In genomic region chr15:51846066-51846462, GRCh38 we compare ENCODE assay signal across 12 cellular contexts. TPM values are rescaled to one million over a fixed set of nuclear protein-coding genes. Genes with fewer than 3 reads are reported as not detected.
DNase-seq lines count a peak whose midpoint lies in the region; ATAC-seq and TF ChIP-seq lines count a peak whose summit lies in the region.
"Had no signal": no experiment of that assay in that cellular context is flagged by ENCODE, and none has a peak within 500 bp of the region (broad histone marks: within the 10 kb centered on the region; RNA-seq: fewer than 3 reads in every experiment).

No MANE protein-coding gene starts in this region.

- H3K4me1 ChIP-seq in left lung (peaks cover 76 to 90% of the 10 kb centered on the region in 2 donors), transverse colon (peaks cover 17 to 77% (median 42%) of the 10 kb centered on the region in 4 donors), neural progenitor cell (peaks cover 8% of the 10 kb centered on the region)

- peak overlapping the region; percentile 45 to 84 for H3K27ac ChIP-seq in left lung
- peak overlapping the region; percentile 7 to 65 (median 33) for H3K27ac ChIP-seq in transverse colon
- H3K27ac ChIP-seq in neural progenitor cell = no peak overlapping the region

- H3K27me3 Mint-ChIP-seq in activated T-cell treated with anti-CD3 and anti-CD28 coated beads, Interleukin-2, amount 50 U/mL, for 72 hours (ENCODE audit: low read depth) = no peaks in the 10 kb centered on the region
- H3K27me3 Mint-ChIP-seq in activated naive CD8-positive, alpha-beta T cell = no peaks in the 10 kb centered on the region
- peaks cover 5% of the 10 kb centered on the region for H3K27me3 Mint-ChIP-seq in neural progenitor cell (ENCODE audit: insufficient read depth, low read depth)

- H3K9me3 ChIP-seq in left lung (no peaks in the 10 kb centered on the region), transverse colon (no peaks in the 10 kb centered on the region), neural progenitor cell (ENCODE audit: low read depth) (no peaks in the 10 kb centered on the region)
- H3K9me3 ChIP-seq: mucosa of descending colon had no signal

- no peak for TF ChIP-seq POLR2A in transverse colon (IDR thresholded peaks at IDR 0.05)

- TF ChIP-seq EP300 in transverse colon (IDR thresholded peaks at IDR 0.05; ENCODE audit: low read depth) = no peak

- peaks cover 62% of the 10 kb centered on the region for H3K4me1 Mint-ChIP-seq in activated T-cell treated with anti-CD3 and anti-CD28 coated beads, Interleukin-2, amount 50 U/mL, for 72 hours (ENCODE audit: low read depth)
- peaks cover 85% of the 10 kb centered on the region for H3K4me1 Mint-ChIP-seq in activated naive CD8-positive, alpha-beta T cell (ENCODE audit: low read depth)
- H3K4me1 Mint-ChIP-seq in neural progenitor cell = peaks cover 17% of the 10 kb centered on the region

- TF ChIP-seq CTCF in left lung (IDR thresholded peaks at IDR 0.05) (no peak), transverse colon (IDR thresholded peaks at IDR 0.05) (no peak), neural progenitor cell (IDR thresholded peaks at IDR 0.05) (no peak)

- ATAC-seq in activated T-cell treated with anti-CD3 and anti-CD28 coated beads, Interleukin-2, amount 50 U/mL, for 72 hours (replicated peaks in 1 of 2) = no peak
- peak; percentile 13 for ATAC-seq in left lung
- ATAC-seq in GM19467 (IDR thresholded peaks at IDR 0.05; ENCODE audit: unreplicated experiment) = no peak
- ATAC-seq in HG03095 (IDR thresholded peaks at IDR 0.05; ENCODE audit: unreplicated experiment) = no peak
- ATAC-seq: mucosa of descending colon had no signal

- peak overlapping the region; percentile 52 for H3K27ac Mint-ChIP-seq in activated T-cell treated with anti-CD3 and anti-CD28 coated beads, Interleukin-2, amount 50 U/mL, for 72 hours
- H3K27ac Mint-ChIP-seq in activated naive CD8-positive, alpha-beta T cell = peak overlapping the region; percentile 67
- H3K27ac Mint-ChIP-seq in neural progenitor cell = no peak overlapping the region

- H2AFZ ChIP-seq in neural progenitor cell (replicated peaks) = no peak overlapping the region

- H3K4me3 Mint-ChIP-seq in activated T-cell treated with anti-CD3 and anti-CD28 coated beads, Interleukin-2, amount 50 U/mL, for 72 hours = peak overlapping the region in 1 of 2 donors; percentile 68
- H3K4me3 Mint-ChIP-seq in activated naive CD8-positive, alpha-beta T cell = peak overlapping the region; percentile 50
- no peak overlapping the region for H3K4me3 Mint-ChIP-seq in neural progenitor cell

- H3K9ac ChIP-seq in neural progenitor cell = no peak overlapping the region

- no peaks in the 10 kb centered on the region for H3K36me3 ChIP-seq in left lung
- no peaks in the 10 kb centered on the region for H3K36me3 ChIP-seq in transverse colon
- no peaks in the 10 kb centered on the region for H3K36me3 ChIP-seq in neural progenitor cell

- H3K9me3 Mint-ChIP-seq in activated T-cell treated with anti-CD3 and anti-CD28 coated beads, Interleukin-2, amount 50 U/mL, for 72 hours = no peaks in the 10 kb centered on the region
- H3K9me3 Mint-ChIP-seq in activated naive CD8-positive, alpha-beta T cell (ENCODE audit: low read depth) = no peaks in the 10 kb centered on the region
- H3K9me3 Mint-ChIP-seq in neural progenitor cell = no peaks in the 10 kb centered on the region

- H3K4me2 ChIP-seq in neural progenitor cell = no peak overlapping the region

- in situ Hi-C loops in transverse colon (cut with MboI; ENCODE audit: low pct_ligation_motif_present in 1 of 4, low pct_unique_long_range_greater_than_20kb in 1 of 4, low sequenced_read_pairs in 3 of 4) = no loop called here

- H3K27me3 ChIP-seq in left lung = no peaks in the 10 kb centered on the region
- H3K27me3 ChIP-seq in transverse colon = no peaks in the 10 kb centered on the region
- H3K27me3 ChIP-seq in neural progenitor cell = no peaks in the 10 kb centered on the region
- H3K27me3 ChIP-seq: dorsolateral prefrontal cortex had no signal

- no peak for DNase-seq in activated T-cell treated with anti-CD3 and anti-CD28 coated beads, Interleukin-2, amount 50 U/mL, for 72 hours
- DNase-seq in activated T-cell treated with anti-CD3 and anti-CD28 coated beads for 4 hours (no peak), left lung (no peak), transverse colon (no peak), neural progenitor cell (ENCODE audit: low spot score) (no peak)
- DNase-seq: dorsolateral prefrontal cortex, GF-D8, mucosa of descending colon, NCI-H187 treated with DMSO at 0.1 percent for 48 hours had no signal

- H3K36me3 Mint-ChIP-seq in activated T-cell treated with anti-CD3 and anti-CD28 coated beads, Interleukin-2, amount 50 U/mL, for 72 hours (ENCODE audit: insufficient read depth in 2 of 2) = peaks cover 0 to 2% of the 10 kb centered on the region in 2 donors
- H3K36me3 Mint-ChIP-seq in activated naive CD8-positive, alpha-beta T cell = peaks cover 5% of the 10 kb centered on the region
- H3K36me3 Mint-ChIP-seq in neural progenitor cell = peaks cover 8% of the 10 kb centered on the region

- H3K4me3 ChIP-seq in left lung (no peak overlapping the region), transverse colon (no peak overlapping the region), neural progenitor cell (no peak overlapping the region)
- H3K4me3 ChIP-seq: dorsolateral prefrontal cortex, mucosa of descending colon had no signal

- no peaks in the 10 kb centered on the region for H3F3A ChIP-seq in neural progenitor cell (ENCODE audit: low read depth)

- H4K20me1 ChIP-seq in neural progenitor cell (ENCODE audit: low read depth) = peaks cover 12% of the 10 kb centered on the region

- WGBS in transverse colon (ENCODE audit: low coverage in 1 of 2), 2 donors = 76 to 83% methylated on average over 3 of the region's 3 CpGs

- intact Hi-C loops in left lung (cut with DNase I) (no loop called here), transverse colon (cut with DNase I; ENCODE audit: low total_unique reads) (no loop called here)

- H3K79me2 ChIP-seq in neural progenitor cell (ENCODE audit: low read depth) = peaks cover 40% of the 10 kb centered on the region

RNA-seq across cellular contexts. Expression of gene TMOD3, which starts 16.6 kb away (rescaled TPM):
- total RNA-seq in activated T-cell treated with anti-CD3 and anti-CD28 coated beads, Interleukin-2, amount 50 U/mL, for 72 hours = 10 to 100 TPM; 48.6 to 55.1 TPM
- total RNA-seq in left lung (10 to 100 TPM; 86.3 to 90.8 TPM), transverse colon (10 to 100 TPM; 18.7 to 65.8 (median 45.3) TPM), neural progenitor cell (ENCODE audit: low replicate concordance) (17.6 and 37.4 TPM in 2 replicates)
